ENCODE assay signal across 13 cellular contexts in genomic region chr1:86757272-86757984, GRCh38. TPM values are rescaled to one million over a fixed set of nuclear protein-coding genes. Genes with fewer than 3 reads are reported as not detected.
DNase-seq lines count a peak whose midpoint lies in the region; ATAC-seq, FAIRE-seq and TF ChIP-seq lines count a peak whose summit lies in the region.
"Had no signal": no experiment of that assay in that cellular context is flagged by ENCODE, and none has a peak within 500 bp of the region (broad histone marks: within the 10 kb centered on the region; RNA-seq: fewer than 3 reads in every experiment).

No MANE protein-coding gene starts in this region.

- no peak overlapping the region for H3K27ac ChIP-seq in left ventricle myocardium inferior (replicated peaks)

- H3K36me3 ChIP-seq in left ventricle myocardium inferior = no peaks in the 10 kb centered on the region
- H3K36me3 ChIP-seq: HAP-1 had no signal

- ATAC-seq in Right ventricle myocardium superior (ENCODE audit: poor library complexity) (peak; percentile 55), HG02642 (IDR thresholded peaks at IDR 0.05; ENCODE audit: poor library complexity, unreplicated experiment) (no peak)
- ATAC-seq: activated T-cell treated with anti-CD3 and anti-CD28 coated beads, Interleukin-2, amount 50 U/mL, for 72 hours; naive thymus-derived CD8-positive, alpha-beta T cell had no signal

- TF ChIP-seq CTCF in left ventricle myocardium inferior (IDR thresholded peaks at IDR 0.05; ENCODE audit: borderline replicate concordance) = no peak

- no peak overlapping the region for H3K4me3 ChIP-seq in left ventricle myocardium inferior
- H3K4me3 ChIP-seq: HAP-1 had no signal

- no peaks in the 10 kb centered on the region for H3K9me3 ChIP-seq in left ventricle myocardium inferior (replicated peaks)
- H3K9me3 ChIP-seq: HAP-1 had no signal

- H3K27me3 ChIP-seq in left ventricle myocardium inferior (ENCODE audit: low read depth) = peaks cover 6% of the 10 kb centered on the region

- no peak for DNase-seq in Right ventricle myocardium superior
- DNase-seq in left ventricle myocardium inferior = no peak
- peak; percentile 10 for DNase-seq in cerebellum (ENCODE audit: low spot score)
- peak; percentile 47 for DNase-seq in midbrain (lab: John Stamatoyannopoulos, UW)
- DNase-seq in HTR-8/SVneo (ENCODE audit: insufficient read length, low spot score) = no peak
- DNase-seq in UCSD-AML1 (lab: John Stamatoyannopoulos, UW; ENCODE audit: unreplicated experiment) = no peak
- no peak for DNase-seq in central memory CD4-positive, alpha-beta T cell
- DNase-seq: activated T-cell treated with anti-CD3 and anti-CD28 coated beads, Interleukin-2, amount 50 U/mL, for 72 hours; AML-193; naive thymus-derived CD8-positive, alpha-beta T cell had no signal

- FAIRE-seq in HTR-8/SVneo (lab: Jason Lieb, UNC) = no peak
- FAIRE-seq: colon had no signal

- no peaks in the 10 kb centered on the region for H3K4me1 ChIP-seq in left ventricle myocardium inferior
- H3K4me1 ChIP-seq: HAP-1 had no signal

- intact Hi-C loops in Right ventricle myocardium superior (cut with DNase I) = no loop called here
- intact Hi-C loops in left ventricle myocardium inferior (cut with micrococcal nuclease) = no loop called here

RNA-seq across cellular contexts. Expression of gene SH3GLB1, which starts 53.1 kb away (rescaled TPM):
- total RNA-seq in Right ventricle myocardium superior (120 TPM), left ventricle myocardium inferior (114 TPM), cerebellum (116 TPM)

Comparison
In these comparisons a context has a peak if more than half of its experiments do, and no peak if none do; other contexts are left out.
1. DNase-seq: peak in cerebellum (single experiment) and midbrain (single experiment); none in Right ventricle myocardium superior (single experiment), left ventricle myocardium inferior (single experiment), HTR-8/SVneo (single experiment), UCSD-AML1 (single experiment) and central memory CD4-positive, alpha-beta T cell (single experiment).